In the genomic region with DNA sequence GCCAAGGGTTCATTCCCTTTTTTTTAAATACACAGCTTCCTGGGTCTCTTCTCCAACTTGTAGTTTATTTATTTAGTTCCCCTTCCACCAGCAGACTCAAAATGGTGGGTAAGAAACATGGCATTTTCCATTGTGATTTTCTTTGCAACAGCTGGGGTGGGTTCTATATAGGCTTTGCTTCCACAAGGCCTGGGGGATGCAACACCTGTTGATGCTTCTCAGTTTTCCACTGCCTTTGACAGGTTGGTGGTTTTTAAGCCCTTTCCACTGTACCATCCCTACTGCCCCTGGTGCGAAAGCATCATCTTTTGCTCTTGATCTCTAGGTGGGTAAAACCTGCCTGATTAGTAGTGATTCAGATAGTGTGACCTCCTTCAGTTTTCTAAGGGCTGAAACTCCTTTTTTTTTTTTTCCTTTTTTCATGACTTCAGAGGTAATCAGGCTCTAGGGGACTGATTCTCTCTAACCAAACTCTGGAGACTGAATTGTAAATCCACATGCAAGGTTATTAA, we compare ENCODE assay signal across 1 cellular context.
TF ChIP-seq lines count a peak whose summit lies in the region.

No MANE protein-coding gene starts in this region.

TF ChIP-seq in WTC11, 78 proteins besides CTCF, POLR2A, EP300 and RAD21 (continued from another document):
- TF ChIP-seq, protein P1, sequence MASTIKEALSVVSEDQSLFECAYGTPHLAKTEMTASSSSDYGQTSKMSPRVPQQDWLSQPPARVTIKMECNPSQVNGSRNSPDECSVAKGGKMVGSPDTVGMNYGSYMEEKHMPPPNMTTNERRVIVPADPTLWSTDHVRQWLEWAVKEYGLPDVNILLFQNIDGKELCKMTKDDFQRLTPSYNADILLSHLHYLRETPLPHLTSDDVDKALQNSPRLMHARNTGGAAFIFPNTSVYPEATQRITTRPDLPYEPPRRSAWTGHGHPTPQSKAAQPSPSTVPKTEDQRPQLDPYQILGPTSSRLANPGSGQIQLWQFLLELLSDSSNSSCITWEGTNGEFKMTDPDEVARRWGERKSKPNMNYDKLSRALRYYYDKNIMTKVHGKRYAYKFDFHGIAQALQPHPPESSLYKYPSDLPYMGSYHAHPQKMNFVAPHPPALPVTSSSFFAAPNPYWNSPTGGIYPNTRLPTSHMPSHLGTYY (CRISPR knock-in tag; IDR thresholded peaks at IDR 0.05), result no peak
- TF ChIP-seq, protein P2, sequence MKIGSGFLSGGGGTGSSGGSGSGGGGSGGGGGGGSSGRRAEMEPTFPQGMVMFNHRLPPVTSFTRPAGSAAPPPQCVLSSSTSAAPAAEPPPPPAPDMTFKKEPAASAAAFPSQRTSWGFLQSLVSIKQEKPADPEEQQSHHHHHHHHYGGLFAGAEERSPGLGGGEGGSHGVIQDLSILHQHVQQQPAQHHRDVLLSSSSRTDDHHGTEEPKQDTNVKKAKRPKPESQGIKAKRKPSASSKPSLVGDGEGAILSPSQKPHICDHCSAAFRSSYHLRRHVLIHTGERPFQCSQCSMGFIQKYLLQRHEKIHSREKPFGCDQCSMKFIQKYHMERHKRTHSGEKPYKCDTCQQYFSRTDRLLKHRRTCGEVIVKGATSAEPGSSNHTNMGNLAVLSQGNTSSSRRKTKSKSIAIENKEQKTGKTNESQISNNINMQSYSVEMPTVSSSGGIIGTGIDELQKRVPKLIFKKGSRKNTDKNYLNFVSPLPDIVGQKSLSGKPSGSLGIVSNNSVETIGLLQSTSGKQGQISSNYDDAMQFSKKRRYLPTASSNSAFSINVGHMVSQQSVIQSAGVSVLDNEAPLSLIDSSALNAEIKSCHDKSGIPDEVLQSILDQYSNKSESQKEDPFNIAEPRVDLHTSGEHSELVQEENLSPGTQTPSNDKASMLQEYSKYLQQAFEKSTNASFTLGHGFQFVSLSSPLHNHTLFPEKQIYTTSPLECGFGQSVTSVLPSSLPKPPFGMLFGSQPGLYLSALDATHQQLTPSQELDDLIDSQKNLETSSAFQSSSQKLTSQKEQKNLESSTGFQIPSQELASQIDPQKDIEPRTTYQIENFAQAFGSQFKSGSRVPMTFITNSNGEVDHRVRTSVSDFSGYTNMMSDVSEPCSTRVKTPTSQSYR (CRISPR knock-in tag; IDR thresholded peaks at IDR 0.05), result no peak
- TF ChIP-seq, protein P3, sequence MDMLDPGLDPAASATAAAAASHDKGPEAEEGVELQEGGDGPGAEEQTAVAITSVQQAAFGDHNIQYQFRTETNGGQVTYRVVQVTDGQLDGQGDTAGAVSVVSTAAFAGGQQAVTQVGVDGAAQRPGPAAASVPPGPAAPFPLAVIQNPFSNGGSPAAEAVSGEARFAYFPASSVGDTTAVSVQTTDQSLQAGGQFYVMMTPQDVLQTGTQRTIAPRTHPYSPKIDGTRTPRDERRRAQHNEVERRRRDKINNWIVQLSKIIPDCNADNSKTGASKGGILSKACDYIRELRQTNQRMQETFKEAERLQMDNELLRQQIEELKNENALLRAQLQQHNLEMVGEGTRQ (CRISPR knock-in tag; IDR thresholded peaks at IDR 0.05), result no peak
- TF ChIP-seq HMGA2 (CRISPR knock-in tag; IDR thresholded peaks at IDR 0.05), result no peak
- TF ChIP-seq MXD4 (CRISPR knock-in tag; IDR thresholded peaks at IDR 0.05; ENCODE audit: borderline replicate concordance), result no peak
- no peak for TF ChIP-seq GABPB1 (CRISPR knock-in tag; IDR thresholded peaks at IDR 0.05)
- TF ChIP-seq, protein P4, sequence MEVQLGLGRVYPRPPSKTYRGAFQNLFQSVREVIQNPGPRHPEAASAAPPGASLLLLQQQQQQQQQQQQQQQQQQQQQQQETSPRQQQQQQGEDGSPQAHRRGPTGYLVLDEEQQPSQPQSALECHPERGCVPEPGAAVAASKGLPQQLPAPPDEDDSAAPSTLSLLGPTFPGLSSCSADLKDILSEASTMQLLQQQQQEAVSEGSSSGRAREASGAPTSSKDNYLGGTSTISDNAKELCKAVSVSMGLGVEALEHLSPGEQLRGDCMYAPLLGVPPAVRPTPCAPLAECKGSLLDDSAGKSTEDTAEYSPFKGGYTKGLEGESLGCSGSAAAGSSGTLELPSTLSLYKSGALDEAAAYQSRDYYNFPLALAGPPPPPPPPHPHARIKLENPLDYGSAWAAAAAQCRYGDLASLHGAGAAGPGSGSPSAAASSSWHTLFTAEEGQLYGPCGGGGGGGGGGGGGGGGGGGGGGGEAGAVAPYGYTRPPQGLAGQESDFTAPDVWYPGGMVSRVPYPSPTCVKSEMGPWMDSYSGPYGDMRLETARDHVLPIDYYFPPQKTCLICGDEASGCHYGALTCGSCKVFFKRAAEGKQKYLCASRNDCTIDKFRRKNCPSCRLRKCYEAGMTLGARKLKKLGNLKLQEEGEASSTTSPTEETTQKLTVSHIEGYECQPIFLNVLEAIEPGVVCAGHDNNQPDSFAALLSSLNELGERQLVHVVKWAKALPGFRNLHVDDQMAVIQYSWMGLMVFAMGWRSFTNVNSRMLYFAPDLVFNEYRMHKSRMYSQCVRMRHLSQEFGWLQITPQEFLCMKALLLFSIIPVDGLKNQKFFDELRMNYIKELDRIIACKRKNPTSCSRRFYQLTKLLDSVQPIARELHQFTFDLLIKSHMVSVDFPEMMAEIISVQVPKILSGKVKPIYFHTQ (CRISPR knock-in tag; IDR thresholded peaks at IDR 0.05), result no peak
- TF ChIP-seq ZNF232 (CRISPR knock-in tag; IDR thresholded peaks at IDR 0.05), result no peak
